Comparison of ENCODE assay signal across 18 cellular contexts in genomic region chr3:193828477-193828876, GRCh38.
DNase-seq lines count a peak whose midpoint lies in the region; ATAC-seq, FAIRE-seq and TF ChIP-seq lines count a peak whose summit lies in the region.
"Had no signal": no experiment of that assay in that cellular context is flagged by ENCODE, and none has a peak within 500 bp of the region (broad histone marks: within the 10 kb centered on the region; RNA-seq: fewer than 3 reads in every experiment).

No MANE protein-coding gene starts in this region.

- ATAC-seq in pancreas = peak; percentile 40 to 70 (median 54)
- ATAC-seq in GM21381 (IDR thresholded peaks at IDR 0.05; ENCODE audit: unreplicated experiment) = no peak
- ATAC-seq: naive thymus-derived CD8-positive, alpha-beta T cell; Right ventricle myocardium inferior; stimulated activated naive CD8-positive, alpha-beta T cell treated with anti-CD3 and anti-CD28 coated beads, Interleukin-15, Interleukin-2, amounts not matched to agents 100 U/mL and 50 U/mL, for 24 hours had no signal

- intact Hi-C loops in pancreas (cut with DNase I) = no loop called here

- no peak overlapping the region for H3K18ac ChIP-seq in H1 (ENCODE audit: extremely low read depth, low read length)

- no peaks in the 10 kb centered on the region for H3K23me2 ChIP-seq in H1 (ENCODE audit: low read depth, low read length)

- no peaks in the 10 kb centered on the region for H3K79me2 ChIP-seq in H1 (ENCODE audit: control insufficient read depth in 1 of 2, insufficient read depth in 2 of 2, low read length in 2 of 2)

- H3K4me1 Mint-ChIP-seq in progenitor cell of endocrine pancreas (ENCODE audit: low read depth) = peaks cover 33% of the 10 kb centered on the region

- 0 out of 2 replicates have a peak overlapping the region, but pooled peaks have one; percentile 29 for H2BK20ac ChIP-seq in H1 (ENCODE audit: low read length)

- H3K27ac ChIP-seq in H1 (ENCODE audit: low read depth, low read length) = no peak overlapping the region
- peak overlapping the region in 2 of 4 donors; percentile 17 to 60 for H3K27ac ChIP-seq in pancreas

- no peak overlapping the region for H4K5ac ChIP-seq in H1 (ENCODE audit: insufficient read length, low read depth, low read length)

- no peak overlapping the region for H2BK5ac ChIP-seq in H1 (ENCODE audit: low read depth, low read length)

- no peak overlapping the region for H3K14ac ChIP-seq in H1 (ENCODE audit: insufficient read length)

- no peaks in the 10 kb centered on the region for H3K9me3 ChIP-seq in H1 (ENCODE audit: insufficient read depth in 2 of 2, low read depth in 1 of 2, low read length in 1 of 2)
- H3K9me3 ChIP-seq in pancreas = no peaks in the 10 kb centered on the region

- no peaks in the 10 kb centered on the region for H3K9me3 Mint-ChIP-seq in progenitor cell of endocrine pancreas (ENCODE audit: low read depth)
- H3K9me3 Mint-ChIP-seq: naive thymus-derived CD8-positive, alpha-beta T cell had no signal

- H4K91ac ChIP-seq in H1 (replicated peaks; ENCODE audit: insufficient read length, low read length) = peak overlapping the region; percentile 63

- no peak for TF ChIP-seq POLR2A in H1 (IDR thresholded peaks at IDR 0.05; ENCODE audit: control extremely low read depth in 1 of 2, low read depth in 2 of 2, low read length in 2 of 2)

- POLR2A ChIA-PET in H1 (lab: Charles Lee; ENCODE audit: partially characterized antibody) = no interaction called here

- H2BK120ac ChIP-seq in H1 (replicated peaks; ENCODE audit: low read depth, low read length) = no peak overlapping the region

- TF ChIP-seq EP300 in H1 (IDR thresholded peaks at IDR 0.05; ENCODE audit: borderline replicate concordance in 1 of 2, low read depth in 2 of 2, low read length in 2 of 2) = no peak

- H3K56ac ChIP-seq in H1 (replicated peaks; ENCODE audit: insufficient read length, low read depth, low read length) = no peak overlapping the region

- no peak overlapping the region for H3K9ac ChIP-seq in H1 (replicated peaks in 1 of 4; ENCODE audit: extremely low read depth in 1 of 4, low read depth in 3 of 4, low read length in 3 of 4)

- no peak overlapping the region for H4K8ac ChIP-seq in H1 (ENCODE audit: extremely low read depth, insufficient read depth, low read length)

- no peak overlapping the region; the same call in 1 of the 2 replicates for H2BK12ac ChIP-seq in H1 (ENCODE audit: low read depth, low read length)

- WGBS in H1 (ENCODE audit: extremely low coverage in 1 of 2, insufficient coverage in 1 of 2, insufficient read length in 1 of 2, insufficient replicate concordance in 2 of 2, low coverage in 1 of 2, low lambda C conversion rate in 2 of 2, missing lambda C conversion rate in 1 of 2), 2 experiments = 90% methylated on average over 6 of the region's 6 CpGs; no CpG with 5 or more reads in 1 of the 2 experiments
- 17 to 18% methylated on average over 6 of the region's 6 CpGs for WGBS in pancreas, 2 donors

- CTCF ChIA-PET in H1 (lab: Charles Lee; ENCODE audit: partially characterized antibody) = interaction anchor here (0.9 to 1.1 kb wide), 2 partner anchors 34 to 260 kb away, joined by 3 to 4 read pairs; no protein-coding TSS in a partner anchor

- H3K23ac ChIP-seq in H1 (ENCODE audit: insufficient read length) = no peak overlapping the region

- no peak overlapping the region for H3K27ac Mint-ChIP-seq in progenitor cell of endocrine pancreas
- H3K27ac Mint-ChIP-seq: naive thymus-derived CD8-positive, alpha-beta T cell had no signal

- H4K20me1 ChIP-seq in H1 (replicated peaks in 1 of 2; ENCODE audit: control insufficient read depth in 1 of 2, insufficient read depth in 2 of 2, low read length in 2 of 2) = no peaks in the 10 kb centered on the region

- no peak for TF ChIP-seq RAD21 in H1 (IDR thresholded peaks at IDR 0.05 in 1 of 2, conservative IDR thresholded peaks at IDR 0.05 in 1 of 2; ENCODE audit: low read depth in 2 of 2, low read length in 2 of 2)

- FAIRE-seq in H1 (lab: Jason Lieb, UNC) (no peak), pancreas (lab: Jason Lieb, UNC) (no peak)

- DNase-seq in DMS53 treated with DMSO at 0.1 percent for 48 hours (lab: John Stamatoyannopoulos, UW; ENCODE audit: unreplicated experiment) (peak; percentile 16), NCI-H510A treated with DMSO at 0.1 percent for 48 hours (lab: John Stamatoyannopoulos, UW) (peak; percentile 57), H1 (ENCODE audit: low read depth in 1 of 2, low spot score in 2 of 2) (no peak), pancreas (peak in 4 of 6 donors; percentile 38 to 58 (median 56)), MV-4-11 (lab: John Stamatoyannopoulos, UW) (no peak), HCEC 1CT (no peak), progenitor cell of endocrine pancreas (ENCODE audit: low spot score, unreplicated experiment) (no peak)
- DNase-seq: activated CD4-positive, CD25-positive, alpha-beta regulatory T cell treated with anti-CD3 and anti-CD28 coated beads, Interleukin-2, amount 50 U/mL, for 72 hours; activated CD8-positive, alpha-beta memory T cell treated with anti-CD3 and anti-CD28 coated beads, Interleukin-2, amount 50 U/mL, for 4 hours; activated gamma-delta T cell; amniotic stem cell; naive thymus-derived CD8-positive, alpha-beta T cell; NK-92 treated with Interleukin-12 subunit alpha and Interleukin-12 subunit beta, amount 100 ng/mL, for 24 hours; stimulated activated CD4-positive, alpha-beta T cell treated with anti-CD3 and anti-CD28 coated beads, Interleukin-15, amount 100 ng/mL, for 24 hours; stimulated activated naive CD8-positive, alpha-beta T cell treated with anti-CD3 and anti-CD28 coated beads, Interleukin-15, Interleukin-2, amounts not matched to agents 100 U/mL and 50 U/mL, for 24 hours had no signal

- H2AFZ ChIP-seq in H1 (ENCODE audit: low read length) = no peak overlapping the region

- no peak overlapping the region for H3K4me3 ChIP-seq in H1 (ENCODE audit: extremely low read depth in 1 of 4, insufficient read depth in 2 of 4, low read depth in 3 of 4, low read length in 4 of 4)
- no peak overlapping the region for H3K4me3 ChIP-seq in pancreas
- H3K4me3 ChIP-seq: lung had no signal

- 0 out of 2 replicates have a peak overlapping the region, but pooled peaks have one; percentile 4 for H2BK15ac ChIP-seq in H1 (ENCODE audit: low read length)

- H3K27me3 ChIP-seq in H1 (replicated peaks in 1 of 4; ENCODE audit: control insufficient read depth in 3 of 4, extremely low read depth in 1 of 4, insufficient read depth in 3 of 4, low read length in 3 of 4) (peaks cover 0 to 5% (median 0%) of the 10 kb centered on the region in 4 experiments; a peak in 2 of 7 replicates), pancreas (no peaks in the 10 kb centered on the region)

- H3K79me1 ChIP-seq in H1 (ENCODE audit: low read depth, low read length) = no peaks in the 10 kb centered on the region

- H3K27me3 Mint-ChIP-seq in progenitor cell of endocrine pancreas = no peaks in the 10 kb centered on the region

- H3K36me3 Mint-ChIP-seq in progenitor cell of endocrine pancreas (ENCODE audit: insufficient read depth) = peaks cover 1% of the 10 kb centered on the region
- H3K36me3 Mint-ChIP-seq: naive thymus-derived CD8-positive, alpha-beta T cell had no signal

- H3K4me1 ChIP-seq in H1 (replicated peaks in 1 of 4; ENCODE audit: control insufficient read depth in 3 of 4, insufficient read depth in 4 of 4, low read length in 3 of 4) = peaks cover 0 to 14% (median 11%) of the 10 kb centered on the region in 4 experiments; a peak in 3 of 7 replicates
- peaks cover 19 to 43% (median 37%) of the 10 kb centered on the region in 3 donors for H3K4me1 ChIP-seq in pancreas

- H3K36me3 ChIP-seq in H1 (ENCODE audit: control insufficient read depth in 2 of 4, insufficient read depth in 4 of 4, low read length in 3 of 4) (no peaks in the 10 kb centered on the region), pancreas (no peaks in the 10 kb centered on the region)

- H2AK5ac ChIP-seq in H1 (ENCODE audit: low read depth, low read length) = no peak overlapping the region; the same call in 1 of the 2 replicates

- no peak overlapping the region for H3K4me3 Mint-ChIP-seq in progenitor cell of endocrine pancreas (ENCODE audit: low read depth)
- H3K4me3 Mint-ChIP-seq: naive thymus-derived CD8-positive, alpha-beta T cell had no signal

- no peak for TF ChIP-seq CTCF in H1 (IDR thresholded peaks at IDR 0.05; ENCODE audit: control extremely low read depth in 1 of 3, insufficient read depth in 1 of 3, low read depth in 1 of 3, low read length in 3 of 3)
- TF ChIP-seq CTCF in pancreas (IDR thresholded peaks at IDR 0.05) = no peak
- no peak for TF ChIP-seq CTCF in progenitor cell of endocrine pancreas (IDR thresholded peaks at IDR 0.05; ENCODE audit: unreplicated experiment)

- H3K4me2 ChIP-seq in H1 (ENCODE audit: insufficient read depth in 1 of 2, low read depth in 2 of 2, low read length in 2 of 2) = no peak overlapping the region

- no peak overlapping the region for H3K4ac ChIP-seq in H1 (replicated peaks; ENCODE audit: insufficient read length, low read depth, low read length)

TF ChIP-seq in H1, 55 proteins besides CTCF, POLR2A, EP300 and RAD21 (continues in another document):
- TF ChIP-seq PHF8 (conservative IDR thresholded peaks at IDR 0.05; ENCODE audit: low read depth, low read length) (no peak), KDM4A (IDR thresholded peaks at IDR 0.05; ENCODE audit: low read depth, low read length, severe bottlenecking) (no peak), KDM1A (IDR thresholded peaks at IDR 0.05; ENCODE audit: borderline replicate concordance, low read length) (no peak), RNF2 (IDR thresholded peaks at IDR 0.05; ENCODE audit: borderline replicate concordance, low read depth, low read length, missing control alignments, poor library complexity, severe bottlenecking) (no peak)
- TF ChIP-seq, protein P1, sequence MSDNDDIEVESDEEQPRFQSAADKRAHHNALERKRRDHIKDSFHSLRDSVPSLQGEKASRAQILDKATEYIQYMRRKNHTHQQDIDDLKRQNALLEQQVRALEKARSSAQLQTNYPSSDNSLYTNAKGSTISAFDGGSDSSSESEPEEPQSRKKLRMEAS (IDR thresholded peaks at IDR 0.05) = no peak

Comparison
In these comparisons a context has a peak if more than half of its experiments do, and no peak if none do; other contexts are left out.
1. DNase-seq: peak in DMS53 treated with DMSO at 0.1 percent for 48 hours (single experiment), NCI-H510A treated with DMSO at 0.1 percent for 48 hours (single experiment) and pancreas (4 of 6); none in H1 (0 of 2), MV-4-11 (single experiment), HCEC 1CT (single experiment) and progenitor cell of endocrine pancreas (single experiment).